22 cellular contexts compared by ENCODE assay signal in genomic region chr1:212039622-212040021, GRCh38.
"Had no signal": no experiment of that assay in that cellular context is flagged by ENCODE, and none has a peak within 500 bp of the region (broad histone marks: within the 10 kb centered on the region; RNA-seq: fewer than 3 reads in every experiment).

No MANE protein-coding gene starts in this region.

- H3K27me3 Mint-ChIP-seq: T-helper 17 cell, type B pancreatic cell had no signal

- ATAC-seq: activated CD8-positive, alpha-beta T cell treated with anti-CD3 and anti-CD28 coated beads, Interleukin-2, amount 10 ng/mL, durations not matched to agents 7 days and 5 days; activated T-cell treated with anti-CD3 and anti-CD28 coated beads, Interleukin-2, amount 50 U/mL, for 72 hours; psoas muscle; right lobe of liver; stimulated activated naive CD8-positive, alpha-beta T cell treated with anti-CD3 and anti-CD28 coated beads, Interleukin-15, Interleukin-2, amounts not matched to agents 100 U/mL and 50 U/mL, for 24 hours; T-helper 17 cell; WTC11 had no signal

- H3K9me3 Mint-ChIP-seq: activated T-cell treated with anti-CD3 and anti-CD28 coated beads, Interleukin-2, amount 50 U/mL, for 72 hours; immature natural killer cell; nephron; type B pancreatic cell; WTC11 had no signal

- H3K36me3 ChIP-seq: right lobe of liver had no signal

- H3K4me2 ChIP-seq: smooth muscle cell had no signal

- H3K27me3 ChIP-seq: right lobe of liver had no signal

- H3K27ac Mint-ChIP-seq: activated CD8-positive, alpha-beta T cell treated with anti-CD3 and anti-CD28 coated beads, Interleukin-2, amount 10 ng/mL, durations not matched to agents 7 days and 5 days; activated naive CD8-positive, alpha-beta T cell; activated T-cell treated with anti-CD3 and anti-CD28 coated beads, Interleukin-2, amount 50 U/mL, for 72 hours; immature natural killer cell; nephron; T-helper 17 cell; type B pancreatic cell; WTC11 had no signal

- DNase-seq: activated CD4-positive, alpha-beta T cell treated with anti-CD3 and anti-CD28 coated beads for 48 hours; activated CD8-positive, alpha-beta memory T cell treated with anti-CD3 and anti-CD28 coated beads, Interleukin-2, amount 50 U/mL, for 4 hours; activated CD8-positive, alpha-beta T cell treated with anti-CD3 and anti-CD28 coated beads, Interleukin-2, amount 10 ng/mL, durations not matched to agents 7 days and 5 days; activated gamma-delta T cell; activated T-cell treated with anti-CD3 and anti-CD28 coated beads, Interleukin-2, amount 50 U/mL, for 72 hours; amniotic stem cell; central memory CD4-positive, alpha-beta T cell; cortex of kidney; effector memory CD4-positive, alpha-beta T cell; head of caudate nucleus; immature natural killer cell; mesendoderm; occipital lobe; psoas muscle; right lobe of liver; stimulated activated naive CD8-positive, alpha-beta T cell treated with anti-CD3 and anti-CD28 coated beads, Interleukin-15, Interleukin-2, amounts not matched to agents 100 U/mL and 50 U/mL, for 24 hours; T-helper 17 cell had no signal

- H3K27ac ChIP-seq: psoas muscle, right lobe of liver had no signal

- H3K36me3 Mint-ChIP-seq: immature natural killer cell had no signal

- H3K4me3 ChIP-seq: psoas muscle, right lobe of liver, smooth muscle cell had no signal

- H3K4me3 Mint-ChIP-seq: activated CD8-positive, alpha-beta T cell treated with anti-CD3 and anti-CD28 coated beads, Interleukin-2, amount 10 ng/mL, durations not matched to agents 7 days and 5 days; WTC11 had no signal

- H3K9me3 ChIP-seq: psoas muscle, right lobe of liver had no signal
